Comparison of ENCODE assay signal across 21 cellular contexts in the genomic region with DNA sequence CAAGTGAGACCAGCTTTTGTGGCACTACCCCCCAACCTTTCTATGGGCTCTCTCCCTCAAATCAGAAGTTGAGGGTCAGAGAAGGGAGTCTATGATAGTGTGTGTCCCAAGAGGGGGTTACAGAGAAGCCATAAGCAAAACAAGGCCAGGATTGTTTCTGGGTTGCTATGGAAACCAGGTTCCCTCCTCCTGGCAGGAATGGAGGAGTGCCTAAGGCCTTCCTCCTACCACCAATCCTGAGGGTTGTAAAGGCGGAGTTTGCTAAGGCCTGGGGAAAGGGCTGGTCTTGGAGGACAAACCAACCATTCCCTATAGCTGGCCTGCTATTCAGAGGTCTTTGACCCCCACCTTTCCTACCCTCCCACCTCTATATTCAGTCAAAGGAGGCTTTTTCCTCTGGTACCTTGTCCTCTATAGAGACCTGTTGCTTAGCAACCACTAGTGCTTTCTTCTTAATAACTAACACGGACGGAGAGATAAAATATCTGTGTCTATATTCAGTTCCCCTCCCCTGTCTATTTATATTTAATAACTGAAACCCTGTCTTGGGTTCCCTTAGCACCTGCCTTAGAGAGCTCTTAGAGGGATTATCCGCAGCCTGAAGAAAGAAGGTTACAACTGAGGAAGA. TPM values are rescaled to one million over a fixed set of nuclear protein-coding genes. Genes with fewer than 3 reads are reported as not detected.
DNase-seq lines count a peak whose midpoint lies in the region; ATAC-seq and TF ChIP-seq lines count a peak whose summit lies in the region.
"Had no signal": no experiment of that assay in that cellular context is flagged by ENCODE, and none has a peak within 500 bp of the region (broad histone marks: within the 10 kb centered on the region; RNA-seq: fewer than 3 reads in every experiment).

No MANE protein-coding gene starts in this region.

- H3K4me1 ChIP-seq in HUES48 (ENCODE audit: control insufficient read depth, insufficient read depth, low read length) (peaks cover 14% of the 10 kb centered on the region), NT2/D1 (ENCODE audit: insufficient read depth, insufficient read length) (no peaks in the 10 kb centered on the region)

- H3K4me3 ChIP-seq in HUES48 (ENCODE audit: low read depth, low read length) (no peak overlapping the region), NT2/D1 (ENCODE audit: insufficient read length, low read depth) (no peak overlapping the region), foreskin fibroblast (ENCODE audit: low read depth in 1 of 2, low read length in 2 of 2) (no peak overlapping the region)
- H3K4me3 ChIP-seq: cardiac muscle cell, psoas muscle had no signal

- H3K27ac ChIP-seq in HUES48 (ENCODE audit: low read depth, low read length), result peak overlapping the region; percentile 26
- H3K27ac ChIP-seq: C4-2B, cardiac muscle cell, epithelial cell of prostate, HL-60, psoas muscle had no signal

- TF ChIP-seq CTCF in Calu3 (IDR thresholded peaks at IDR 0.05; ENCODE audit: unreplicated experiment) (no peak), foreskin fibroblast (IDR thresholded peaks at IDR 0.05; ENCODE audit: low read depth, low read length) (no peak)

- DNase-seq in Calu3 (peak; percentile 55), NT2/D1 (ENCODE audit: low read depth, low spot score) (peak; percentile 57), islet precursor cell (peak; percentile 85), DMS114 treated with DMSO at 0.1 percent for 48 hours (lab: John Stamatoyannopoulos, UW; ENCODE audit: unreplicated experiment) (no peak), foreskin fibroblast (no peak)
- DNase-seq: activated CD4-positive, alpha-beta T cell treated with anti-CD3 and anti-CD28 coated beads, Interleukin-2, amount 50 U/mL, for 4 hours; activated naive CD4-positive, alpha-beta T cell; hippocampal formation; midbrain; MV-4-11; psoas muscle; stimulated activated CD4-positive, alpha-beta T cell treated with anti-CD3 and anti-CD28 coated beads, Interleukin-2, amount 100 ng/mL, for 48 hours; stimulated activated naive CD8-positive, alpha-beta T cell treated with anti-CD3 and anti-CD28 coated beads, Interleukin-15, amount 100 ng/mL, for 72 hours had no signal

- H3K27me3 ChIP-seq in HUES48 (ENCODE audit: control insufficient read depth, insufficient read depth, low read length) (no peaks in the 10 kb centered on the region), NT2/D1 (ENCODE audit: insufficient read depth, insufficient read length) (no peaks in the 10 kb centered on the region)
- H3K27me3 ChIP-seq: cardiac muscle cell had no signal

- H3K9ac ChIP-seq in HUES48 (ENCODE audit: low read depth, low read length), result no peak overlapping the region
- no peak overlapping the region for H3K9ac ChIP-seq in NT2/D1 (ENCODE audit: insufficient read length, low read depth)

- CTCF ChIA-PET in Calu3 (lab: Charles Lee), result interaction anchor here (0.6 to 2.5 kb wide), 6 partner anchors 9 to 59 kb away, joined by 3 to 9 read pairs (median 6); no protein-coding TSS in a partner anchor

- no peaks in the 10 kb centered on the region for H3K9me3 ChIP-seq in HUES48 (ENCODE audit: control insufficient read depth, insufficient read depth, low read length)
- peaks cover 11% of the 10 kb centered on the region for H3K9me3 ChIP-seq in NT2/D1 (ENCODE audit: insufficient read depth, low read length)
- H3K9me3 ChIP-seq: psoas muscle had no signal

- H3K36me3 ChIP-seq in HUES48 (ENCODE audit: control insufficient read depth, insufficient read depth, low read length), result peaks cover 1% of the 10 kb centered on the region; the same call in 1 of the 2 replicates
- peaks cover 32% of the 10 kb centered on the region for H3K36me3 ChIP-seq in NT2/D1 (ENCODE audit: insufficient read depth, insufficient read length, low read length)

- H3K27me3 Mint-ChIP-seq in Calu3 (ENCODE audit: unreplicated experiment), result no peaks in the 10 kb centered on the region
- H3K27me3 Mint-ChIP-seq: stimulated activated naive CD8-positive, alpha-beta T cell treated with anti-CD3 and anti-CD28 coated beads, Interleukin-15, amount 100 ng/mL, for 72 hours had no signal

- no peak for ATAC-seq in GM19397 (IDR thresholded peaks at IDR 0.05; ENCODE audit: unreplicated experiment)
- ATAC-seq in GM21528 (IDR thresholded peaks at IDR 0.05; ENCODE audit: low FRiP score, unreplicated experiment), result no peak
- ATAC-seq: Panc1; stimulated activated naive CD8-positive, alpha-beta T cell treated with anti-CD3 and anti-CD28 coated beads, Interleukin-15, amount 100 ng/mL, for 72 hours had no signal

- intact Hi-C loops in Calu3 (cut with micrococcal nuclease; ENCODE audit: unreplicated experiment), result no loop called here

- no peak overlapping the region for H3K27ac Mint-ChIP-seq in Calu3 (ENCODE audit: unreplicated experiment)

- no peak overlapping the region for H3K4me3 Mint-ChIP-seq in Calu3 (ENCODE audit: low read depth, unreplicated experiment)
- H3K4me3 Mint-ChIP-seq: stimulated activated naive CD8-positive, alpha-beta T cell treated with anti-CD3 and anti-CD28 coated beads, Interleukin-15, amount 100 ng/mL, for 72 hours had no signal

- H3K4me1 Mint-ChIP-seq in Calu3 (ENCODE audit: low read depth, unreplicated experiment), result no peaks in the 10 kb centered on the region
- H3K4me1 Mint-ChIP-seq: stimulated activated naive CD8-positive, alpha-beta T cell treated with anti-CD3 and anti-CD28 coated beads, Interleukin-15, amount 100 ng/mL, for 72 hours had no signal

- H3K36me3 Mint-ChIP-seq in Calu3 (ENCODE audit: insufficient read depth, unreplicated experiment), result peaks cover 30% of the 10 kb centered on the region

- H3K9me3 Mint-ChIP-seq in Calu3 (ENCODE audit: low read depth, unreplicated experiment), result no peaks in the 10 kb centered on the region
- H3K9me3 Mint-ChIP-seq: stimulated activated naive CD8-positive, alpha-beta T cell treated with anti-CD3 and anti-CD28 coated beads, Interleukin-15, amount 100 ng/mL, for 72 hours had no signal

- BruUV-seq in Calu3 (replicated peaks; lab: Mats Ljungman, UMichigan), result no TSS peak

RNA-seq across cellular contexts. Expression of a gene that starts 43.4 kb away (rescaled TPM):
- not detected in 2 replicates for total RNA-seq in Calu3 (2022)
- total RNA-seq: cardiac muscle cell, psoas muscle had no signal

Comparison
In these comparisons a context has a peak if more than half of its experiments do, and no peak if none do; other contexts are left out.
1. DNase-seq: peak in Calu3 (single experiment), NT2/D1 (single experiment) and islet precursor cell (single experiment); none in DMS114 treated with DMSO at 0.1 percent for 48 hours (single experiment) and foreskin fibroblast (0 of 2).